21 cellular contexts compared by ENCODE assay signal in genomic region chr3:76789262-76789661, GRCh38.
"Had no signal": no experiment of that assay in that cellular context is flagged by ENCODE, and none has a peak within 500 bp of the region (broad histone marks: within the 10 kb centered on the region; RNA-seq: fewer than 3 reads in every experiment).

No MANE protein-coding gene starts in this region.

- H3K27ac ChIP-seq: brain microvascular endothelial cell, gastroesophageal sphincter, hepatocyte, neural progenitor cell, thoracic aorta had no signal

- ATAC-seq: gastroesophageal sphincter; left cardiac atrium; naive thymus-derived CD8-positive, alpha-beta T cell; right cardiac atrium; stimulated activated effector memory CD8-positive, alpha-beta T cell treated with anti-CD3 and anti-CD28 coated beads, Interleukin-12 subunit alpha, Interleukin-12 subunit beta, amount 100 ng/mL, for 72 hours had no signal

- H3K36me3 ChIP-seq: brain microvascular endothelial cell, gastroesophageal sphincter, neural progenitor cell, thoracic aorta had no signal

- H3K4me3 Mint-ChIP-seq: activated naive CD4-positive, alpha-beta T cell treated with anti-CD3 and anti-CD28 coated beads for 36 hours; activated naive CD8-positive, alpha-beta T cell treated with anti-CD3 and anti-CD28 coated beads, Interleukin-2, amount 10 ng/mL, durations not matched to agents 7 days and 5 days; activated T-helper 1 cell treated with anti-CD3 and anti-CD28 coated beads, Interleukin-12 subunit alpha, Interleukin-12 subunit beta, Interleukin-2, Interleukin-4 antibody, amounts not matched to agents 30 ng/mL and 10 ng/mL and 1 ng/mL, durations not matched to agents 14 hours and 24 hours and 36 hours; naive thymus-derived CD8-positive, alpha-beta T cell; neural progenitor cell; stimulated activated effector memory CD8-positive, alpha-beta T cell treated with anti-CD3 and anti-CD28 coated beads, Interleukin-12 subunit alpha, Interleukin-12 subunit beta, amount 100 ng/mL, for 72 hours; stimulated activated naive CD8-positive, alpha-beta T cell treated with anti-CD3 and anti-CD28 coated beads, Interleukin-15, Interleukin-2, amounts not matched to agents 100 ng/mL and 50 ng/mL, for 24 hours had no signal

- H3K36me3 Mint-ChIP-seq: activated naive CD8-positive, alpha-beta T cell treated with anti-CD3 and anti-CD28 coated beads, Interleukin-2, amount 10 ng/mL, durations not matched to agents 7 days and 5 days; naive thymus-derived CD8-positive, alpha-beta T cell; neural progenitor cell; stimulated activated effector memory CD8-positive, alpha-beta T cell treated with anti-CD3 and anti-CD28 coated beads, Interleukin-12 subunit alpha, Interleukin-12 subunit beta, amount 100 ng/mL, for 72 hours had no signal

- H3K4me1 ChIP-seq: gastroesophageal sphincter had no signal

- H3K9me3 ChIP-seq: gastroesophageal sphincter, thoracic aorta had no signal

- H3K27ac Mint-ChIP-seq: activated naive CD4-positive, alpha-beta T cell treated with anti-CD3 and anti-CD28 coated beads for 36 hours; activated naive CD8-positive, alpha-beta T cell treated with anti-CD3 and anti-CD28 coated beads, Interleukin-2, amount 10 ng/mL, durations not matched to agents 7 days and 5 days; activated T-helper 1 cell treated with anti-CD3 and anti-CD28 coated beads, Interleukin-12 subunit alpha, Interleukin-12 subunit beta, Interleukin-2, Interleukin-4 antibody, amounts not matched to agents 30 ng/mL and 10 ng/mL and 1 ng/mL, durations not matched to agents 14 hours and 24 hours and 36 hours; naive thymus-derived CD8-positive, alpha-beta T cell; neural progenitor cell; stimulated activated effector memory CD8-positive, alpha-beta T cell treated with anti-CD3 and anti-CD28 coated beads, Interleukin-12 subunit alpha, Interleukin-12 subunit beta, amount 100 ng/mL, for 72 hours; stimulated activated naive CD8-positive, alpha-beta T cell treated with anti-CD3 and anti-CD28 coated beads, Interleukin-15, Interleukin-2, amounts not matched to agents 100 ng/mL and 50 ng/mL, for 24 hours had no signal

- H2AFZ ChIP-seq: hepatocyte, neural progenitor cell had no signal

- DNase-seq: activated CD4-positive, alpha-beta T cell treated with anti-CD3 and anti-CD28 coated beads for 48 hours; activated CD4-positive, alpha-beta T cell treated with anti-CD3 and anti-CD28 coated beads, Interleukin-2, amount 50 U/mL, for 48 hours; activated CD8-positive, alpha-beta memory T cell treated with anti-CD3 and anti-CD28 coated beads for 24 hours; activated effector memory CD4-positive, alpha-beta T cell treated with anti-CD3 and anti-CD28 coated beads, Interleukin-2, amount 50 U/mL, for 16 hours; activated naive CD4-positive, alpha-beta T cell treated with anti-CD3 and anti-CD28 coated beads for 36 hours; activated naive CD8-positive, alpha-beta T cell treated with anti-CD3 and anti-CD28 coated beads, Interleukin-2, amount 10 ng/mL, durations not matched to agents 7 days and 5 days; brain microvascular endothelial cell; cortex of kidney; left cardiac atrium; naive thymus-derived CD8-positive, alpha-beta T cell; occipital lobe; right cardiac atrium; stimulated activated CD4-positive, alpha-beta T cell treated with anti-CD3 and anti-CD28 coated beads, Interleukin-4, amount 100 ng/mL, for 1 hour; trophoblast cell had no signal

- H3K4me2 ChIP-seq: hepatocyte, neural progenitor cell had no signal

- H3K27me3 ChIP-seq: brain microvascular endothelial cell, gastroesophageal sphincter, hepatocyte, neural progenitor cell had no signal

- H3K4me1 Mint-ChIP-seq: activated naive CD8-positive, alpha-beta T cell treated with anti-CD3 and anti-CD28 coated beads, Interleukin-2, amount 10 ng/mL, durations not matched to agents 7 days and 5 days; naive thymus-derived CD8-positive, alpha-beta T cell; stimulated activated effector memory CD8-positive, alpha-beta T cell treated with anti-CD3 and anti-CD28 coated beads, Interleukin-12 subunit alpha, Interleukin-12 subunit beta, amount 100 ng/mL, for 72 hours had no signal

- H3K9me3 Mint-ChIP-seq: neural progenitor cell had no signal

- H3K27me3 Mint-ChIP-seq: activated naive CD8-positive, alpha-beta T cell treated with anti-CD3 and anti-CD28 coated beads, Interleukin-2, amount 10 ng/mL, durations not matched to agents 7 days and 5 days; naive thymus-derived CD8-positive, alpha-beta T cell; stimulated activated naive CD8-positive, alpha-beta T cell treated with anti-CD3 and anti-CD28 coated beads, Interleukin-15, Interleukin-2, amounts not matched to agents 100 ng/mL and 50 ng/mL, for 24 hours had no signal

- H3K4me3 ChIP-seq: gastroesophageal sphincter, hepatocyte, neural progenitor cell, thoracic aorta had no signal

- H3K79me2 ChIP-seq: hepatocyte had no signal
